12 cellular contexts compared by ENCODE assay signal in genomic region chr14:92792885-92793284, GRCh38. TPM values are rescaled to one million over a fixed set of nuclear protein-coding genes. Genes with fewer than 3 reads are reported as not detected.
DNase-seq lines count a peak whose midpoint lies in the region; ATAC-seq and TF ChIP-seq lines count a peak whose summit lies in the region.
"Had no signal": no experiment of that assay in that cellular context is flagged by ENCODE, and none has a peak within 500 bp of the region (broad histone marks: within the 10 kb centered on the region; RNA-seq: fewer than 3 reads in every experiment).

No MANE protein-coding gene starts in this region.

- ATAC-seq in CD4-positive, alpha-beta T cell (ENCODE audit: poor library complexity), result no peak
- ATAC-seq in activated naive CD8-positive, alpha-beta T cell treated with anti-CD3 and anti-CD28 coated beads, Interleukin-2, amount 50 U/mL, for 24 hours, result no peak
- ATAC-seq in GM21529 (IDR thresholded peaks at IDR 0.05; ENCODE audit: unreplicated experiment) (no peak), right cardiac atrium (no peak)

- TF ChIP-seq CTCF in CD4-positive, alpha-beta T cell (IDR thresholded peaks at IDR 0.05), result no peak
- no peak for TF ChIP-seq CTCF in HFFc6 (IDR thresholded peaks at IDR 0.05)

- no peaks in the 10 kb centered on the region for H3K4me1 ChIP-seq in right cardiac atrium (ENCODE audit: control insufficient read depth, insufficient read depth, low read length)

- no peak overlapping the region for H3K4me3 ChIP-seq in right cardiac atrium (ENCODE audit: low read length)

- no peaks in the 10 kb centered on the region for H3K27me3 Mint-ChIP-seq in CD4-positive, alpha-beta T cell
- H3K27me3 Mint-ChIP-seq in HFFc6 (ENCODE audit: insufficient read depth), result no peaks in the 10 kb centered on the region; the same call in 1 of the 2 replicates
- H3K27me3 Mint-ChIP-seq in activated naive CD8-positive, alpha-beta T cell treated with anti-CD3 and anti-CD28 coated beads, Interleukin-2, amount 50 U/mL, for 24 hours, result no peaks in the 10 kb centered on the region

- POLR2A ChIA-PET in CD4-positive, alpha-beta T cell (lab: Charles Lee), result interaction anchor here (2.0 kb wide), 1 partner anchor 44 kb away, joined by 10 read pairs; the partner anchor contains the start of gene LGMN

- intact Hi-C loops in CD4-positive, alpha-beta T cell (cut with DNase I, micrococcal nuclease), result loop anchor here in 1 of 2 experiments (2.0 to 10.0 kb wide), 9 partner anchors 44 to 1281 kb away; partner anchors contain the start of genes ATXN3, BTBD7, GON7 and ITPK1
- intact Hi-C loops in right cardiac atrium (cut with DNase I), result no loop called here

- peaks cover 38% of the 10 kb centered on the region for H3K4me1 Mint-ChIP-seq in CD4-positive, alpha-beta T cell (ENCODE audit: low read depth)
- peaks cover 32% of the 10 kb centered on the region for H3K4me1 Mint-ChIP-seq in HFFc6 (ENCODE audit: low read depth)
- peaks cover 35% of the 10 kb centered on the region for H3K4me1 Mint-ChIP-seq in activated naive CD8-positive, alpha-beta T cell treated with anti-CD3 and anti-CD28 coated beads, Interleukin-2, amount 50 U/mL, for 24 hours

- H3K36me3 Mint-ChIP-seq in CD4-positive, alpha-beta T cell (ENCODE audit: low read depth), result peaks cover 24% of the 10 kb centered on the region
- peaks cover 38% of the 10 kb centered on the region for H3K36me3 Mint-ChIP-seq in HFFc6 (ENCODE audit: low read depth)
- peaks cover 25% of the 10 kb centered on the region for H3K36me3 Mint-ChIP-seq in activated naive CD8-positive, alpha-beta T cell treated with anti-CD3 and anti-CD28 coated beads, Interleukin-2, amount 50 U/mL, for 24 hours (ENCODE audit: low read depth)

- peaks cover 21% of the 10 kb centered on the region for H3K9me3 ChIP-seq in CD4-positive, alpha-beta T cell (ENCODE audit: control insufficient read depth, low read length)
- no peaks in the 10 kb centered on the region for H3K9me3 ChIP-seq in right cardiac atrium (ENCODE audit: control insufficient read depth, low read length)

- H3K27ac ChIP-seq in CD4-positive, alpha-beta T cell (ENCODE audit: low read depth, low read length), result no peak overlapping the region
- no peak overlapping the region for H3K27ac ChIP-seq in right cardiac atrium (ENCODE audit: low read length)

- no peak for DNase-seq in CD4-positive, alpha-beta T cell
- DNase-seq in HFFc6 (no peak), left kidney (ENCODE audit: low read depth, low spot score) (peak; percentile 15), superior temporal gyrus (ENCODE audit: extremely low spot score) (no peak), right cardiac atrium (no peak)
- no peak for DNase-seq in activated naive CD8-positive, alpha-beta T cell treated with anti-CD3 and anti-CD28 coated beads, Interleukin-2, amount 50 U/mL, for 24 hours
- DNase-seq: activated CD4-positive, CD25-positive, alpha-beta regulatory T cell treated with anti-CD3 and anti-CD28 coated beads, Interleukin-2, amount 50 U/mL, for 72 hours; anterior cingulate cortex; GF-D8; stimulated activated CD4-positive, alpha-beta T cell treated with anti-CD3 and anti-CD28 coated beads, Interleukin-15, amount 100 ng/mL, for 24 hours had no signal

- H3K27ac Mint-ChIP-seq in CD4-positive, alpha-beta T cell, result peak overlapping the region; percentile 80
- H3K27ac Mint-ChIP-seq in HFFc6, result peak overlapping the region; percentile 15; the same call in 1 of the 2 replicates
- H3K27ac Mint-ChIP-seq in activated naive CD8-positive, alpha-beta T cell treated with anti-CD3 and anti-CD28 coated beads, Interleukin-2, amount 50 U/mL, for 24 hours, result no peak overlapping the region

- no peaks in the 10 kb centered on the region for H3K27me3 ChIP-seq in CD4-positive, alpha-beta T cell (ENCODE audit: control insufficient read depth, insufficient read depth, low read length)
- H3K27me3 ChIP-seq in right cardiac atrium (ENCODE audit: control insufficient read depth, insufficient read depth), result no peaks in the 10 kb centered on the region
- H3K27me3 ChIP-seq: gastroesophageal sphincter had no signal

- H3K9me3 Mint-ChIP-seq in CD4-positive, alpha-beta T cell, result peaks cover 8% of the 10 kb centered on the region
- peaks cover 26% of the 10 kb centered on the region for H3K9me3 Mint-ChIP-seq in HFFc6
- peaks cover 42% of the 10 kb centered on the region for H3K9me3 Mint-ChIP-seq in activated naive CD8-positive, alpha-beta T cell treated with anti-CD3 and anti-CD28 coated beads, Interleukin-2, amount 50 U/mL, for 24 hours

- 56% methylated on average over 4 of the region's 4 CpGs for WGBS in right cardiac atrium

- H3K4me3 Mint-ChIP-seq in CD4-positive, alpha-beta T cell, result peak overlapping the region; percentile 39
- no peak overlapping the region; the same call in 1 of the 2 replicates for H3K4me3 Mint-ChIP-seq in HFFc6
- peak overlapping the region; percentile 80 for H3K4me3 Mint-ChIP-seq in activated naive CD8-positive, alpha-beta T cell treated with anti-CD3 and anti-CD28 coated beads, Interleukin-2, amount 50 U/mL, for 24 hours

- CTCF ChIA-PET in CD4-positive, alpha-beta T cell (lab: Charles Lee), result no interaction called here

RNA-seq across cellular contexts. Expression of gene GOLGA5, which starts 1.2 kb away (rescaled TPM):
- total RNA-seq in CD4-positive, alpha-beta T cell, result 1 to 10 TPM; 5.2 to 6.8 TPM
- total RNA-seq in HFFc6 (2021; fragmentation: NEBNext Ultra II Directional; extraction: Animal tissue kit (Norgen Biotek cat#: 25700)), result 10 to 100 TPM; 41.1 to 50.7 (median 48.3) TPM
- 10 to 100 TPM; 21.0 to 26.7 (median 24.8) TPM for total RNA-seq in right cardiac atrium
- 22.9 TPM for polyA plus RNA-seq in right cardiac atrium

RNA-seq across cellular contexts. Expression of gene LGMN, which starts 44.5 kb away (rescaled TPM):
- total RNA-seq in CD4-positive, alpha-beta T cell, result 1 to 10 TPM; 4.5 to 4.9 TPM
- 10 to 100 TPM; 37.0 to 57.3 (median 43.3) TPM for total RNA-seq in HFFc6 (2021; fragmentation: NEBNext Ultra II Directional; extraction: Animal tissue kit (Norgen Biotek cat#: 25700))
- total RNA-seq in right cardiac atrium, result 10 to 100 TPM; 71.9 to 92.5 (median 89.2) TPM
- polyA plus RNA-seq in right cardiac atrium, result 56.2 TPM

Comparison
In these comparisons a context has a peak if more than half of its experiments do, and no peak if none do; other contexts are left out.
1. RNA of gene LGMN, which starts 44.5 kb away (total RNA-seq): 71.9 to 92.5 TPM in right cardiac atrium and 37.0 to 57.3 TPM in HFFc6; 4.5 to 4.9 TPM in CD4-positive, alpha-beta T cell; every median in the first group is over 4 times any median in the second.